18 cellular contexts compared by ENCODE assay signal in genomic region chr22:25514436-25514835, GRCh38. TPM values are rescaled to one million over a fixed set of nuclear protein-coding genes. Genes with fewer than 3 reads are reported as not detected.
DNase-seq lines count a peak whose midpoint lies in the region; ATAC-seq and TF ChIP-seq lines count a peak whose summit lies in the region.
"Had no signal": no experiment of that assay in that cellular context is flagged by ENCODE, and none has a peak within 500 bp of the region (broad histone marks: within the 10 kb centered on the region; RNA-seq: fewer than 3 reads in every experiment).

No MANE protein-coding gene starts in this region.

- H3K9me3 Mint-ChIP-seq in endodermal cell (no peaks in the 10 kb centered on the region), progenitor cell of endocrine pancreas (ENCODE audit: low read depth) (no peaks in the 10 kb centered on the region)
- H3K9me3 Mint-ChIP-seq: activated T-cell treated with anti-CD3 and anti-CD28 coated beads, Interleukin-2, amount 50 U/mL, for 72 hours; T-cell had no signal

- H3K9ac ChIP-seq in endodermal cell (ENCODE audit: extremely low read depth, low read length, poor library complexity, severe bottlenecking) = no peak overlapping the region

- no peaks in the 10 kb centered on the region for H3K27me3 ChIP-seq in endodermal cell (ENCODE audit: control insufficient read depth, insufficient read depth, low read length, poor library complexity, severe bottlenecking)
- H3K27me3 ChIP-seq: spleen, upper lobe of right lung had no signal

- ATAC-seq in GM19351 (IDR thresholded peaks at IDR 0.05; ENCODE audit: unreplicated experiment) = no peak
- ATAC-seq: activated T-cell treated with anti-CD3 and anti-CD28 coated beads, Interleukin-2, amount 50 U/mL, for 72 hours; GM12878; Right ventricle myocardium inferior; stimulated activated naive CD8-positive, alpha-beta T cell treated with anti-CD3 and anti-CD28 coated beads, Interleukin-15, Interleukin-2, amounts not matched to agents 100 U/mL and 50 U/mL, for 24 hours; T-cell; upper lobe of right lung had no signal

- no peaks in the 10 kb centered on the region for H3K27me3 Mint-ChIP-seq in endodermal cell (ENCODE audit: insufficient read depth)
- no peaks in the 10 kb centered on the region for H3K27me3 Mint-ChIP-seq in progenitor cell of endocrine pancreas
- H3K27me3 Mint-ChIP-seq: T-cell had no signal

- WGBS in endodermal cell (ENCODE audit: insufficient coverage in 1 of 2, insufficient read length in 1 of 2), 2 experiments = 78 to 90% methylated on average over 5 to 8 of the region's 8 CpGs

- no peak overlapping the region for H3K27ac ChIP-seq in endodermal cell (ENCODE audit: low read depth, low read length)
- H3K27ac ChIP-seq: spleen, upper lobe of right lung had no signal

- DNase-seq in NCI-H2171 treated with DMSO at 0.1 percent for 48 hours (lab: John Stamatoyannopoulos, UW) = peak; percentile 7
- DNase-seq in NCI-H2171 (lab: John Stamatoyannopoulos, UW) = no peak
- DNase-seq in LoVo (ENCODE audit: low spot score) = peak; percentile 28
- peak; percentile 49 for DNase-seq in endodermal cell
- no peak for DNase-seq in progenitor cell of endocrine pancreas (ENCODE audit: low spot score, unreplicated experiment)
- DNase-seq in NOMO-1 treated with DMSO at 0.1 percent for 48 hours (lab: John Stamatoyannopoulos, UW; ENCODE audit: unreplicated experiment) = no peak
- DNase-seq in stimulated activated naive CD4-positive, alpha-beta T cell treated with Interleukin-2 at 50 U/mL for 16 hours (lab: John Stamatoyannopoulos, UW) = no peak
- DNase-seq: activated CD4-positive, alpha-beta T cell treated with anti-CD3 and anti-CD28 coated beads, Interleukin-2, amount 50 U/mL, for 48 hours; activated T-cell treated with anti-CD3 and anti-CD28 coated beads, Interleukin-2, amount 50 U/mL, for 72 hours; hippocampal formation; NCI-H1092; spleen; stimulated activated naive CD8-positive, alpha-beta T cell treated with anti-CD3 and anti-CD28 coated beads, Interleukin-15, Interleukin-2, amounts not matched to agents 100 U/mL and 50 U/mL, for 24 hours; T-cell; upper lobe of right lung had no signal

- no peaks in the 10 kb centered on the region for H3K4me1 ChIP-seq in endodermal cell (ENCODE audit: control insufficient read depth, insufficient read depth, low read length)
- H3K4me1 ChIP-seq: spleen, upper lobe of right lung had no signal

- no peak for TF ChIP-seq CTCF in endodermal cell (conservative IDR thresholded peaks at IDR 0.05)
- no peak for TF ChIP-seq CTCF in progenitor cell of endocrine pancreas (IDR thresholded peaks at IDR 0.05; ENCODE audit: unreplicated experiment)

- H3K36me3 Mint-ChIP-seq in endodermal cell (ENCODE audit: low read depth) (peaks cover 12% of the 10 kb centered on the region), progenitor cell of endocrine pancreas (ENCODE audit: insufficient read depth) (peaks cover 8% of the 10 kb centered on the region)

- H3K4me3 ChIP-seq in endodermal cell (ENCODE audit: low read length) = no peak overlapping the region
- H3K4me3 ChIP-seq: GM12878, spleen, upper lobe of right lung had no signal

- H3K4me1 Mint-ChIP-seq in endodermal cell (peaks cover 4% of the 10 kb centered on the region), progenitor cell of endocrine pancreas (ENCODE audit: low read depth) (peaks cover 3% of the 10 kb centered on the region)
- H3K4me1 Mint-ChIP-seq: T-cell had no signal

- H3K27ac Mint-ChIP-seq in endodermal cell (peak overlapping the region; percentile 79), progenitor cell of endocrine pancreas (peak overlapping the region; percentile 63)
- H3K27ac Mint-ChIP-seq: activated T-cell treated with anti-CD3 and anti-CD28 coated beads, Interleukin-2, amount 50 U/mL, for 72 hours; T-cell had no signal

- no peaks in the 10 kb centered on the region for H3K9me3 ChIP-seq in endodermal cell (ENCODE audit: control insufficient read depth, low read length)
- H3K9me3 ChIP-seq: spleen, upper lobe of right lung had no signal

- H3K4me3 Mint-ChIP-seq in endodermal cell = no peak overlapping the region
- no peak overlapping the region for H3K4me3 Mint-ChIP-seq in progenitor cell of endocrine pancreas (ENCODE audit: low read depth)
- H3K4me3 Mint-ChIP-seq: activated T-cell treated with anti-CD3 and anti-CD28 coated beads, Interleukin-2, amount 50 U/mL, for 72 hours; T-cell had no signal

- H3K36me3 ChIP-seq in endodermal cell (ENCODE audit: control insufficient read depth, insufficient read depth, low read length) = peaks cover 5% of the 10 kb centered on the region
- H3K36me3 ChIP-seq: upper lobe of right lung had no signal

RNA-seq across cellular contexts. Expression of gene GRK3, which starts 50.0 kb away (rescaled TPM):
- total RNA-seq in endodermal cell (10 to 100 TPM; 19.4 to 21.0 TPM), progenitor cell of endocrine pancreas (21.6 and 26.0 TPM in 2 replicates)
- polyA plus RNA-seq in endodermal cell (2013, experiment 1 of 2) = 12.5 TPM
- polyA plus RNA-seq in endodermal cell (2013, experiment 2 of 2) = 11.6 TPM

Comparison
In these comparisons a context has a peak if more than half of its experiments do, and no peak if none do; other contexts are left out.
1. DNase-seq: peak in NCI-H2171 treated with DMSO at 0.1 percent for 48 hours (single experiment), LoVo (single experiment) and endodermal cell (single experiment); none in NCI-H2171 (single experiment), progenitor cell of endocrine pancreas (single experiment), NOMO-1 treated with DMSO at 0.1 percent for 48 hours (single experiment) and stimulated activated naive CD4-positive, alpha-beta T cell treated with Interleukin-2 at 50 U/mL for 16 hours (single experiment).